In genomic region chr17:5467416-5467815, GRCh38 we compare ENCODE assay signal across 8 cellular contexts. TPM values are rescaled to one million over a fixed set of nuclear protein-coding genes. Genes with fewer than 3 reads are reported as not detected.
DNase-seq lines count a peak whose midpoint lies in the region; ATAC-seq and TF ChIP-seq lines count a peak whose summit lies in the region.

No MANE protein-coding gene starts in this region.

- H3K4me2 ChIP-seq in neuronal stem cell (ENCODE audit: insufficient read depth, low read length, poor library complexity, severe bottlenecking) = peak overlapping the region; percentile 63

- H3K36me3 ChIP-seq in Caco-2 (ENCODE audit: control insufficient read depth, insufficient read depth, low read length) = no peaks in the 10 kb centered on the region
- H3K36me3 ChIP-seq in ectodermal cell (ENCODE audit: control insufficient read depth, insufficient read depth, low read length) = no peaks in the 10 kb centered on the region
- H3K36me3 ChIP-seq in neuronal stem cell (replicated peaks in 1 of 2; ENCODE audit: control insufficient read depth in 2 of 2, insufficient read depth in 2 of 2, low read length in 2 of 2) = peaks cover 4 to 55% of the 10 kb centered on the region in 2 donors

- peak overlapping the region; percentile 9 for H2AFZ ChIP-seq in neuronal stem cell (ENCODE audit: low read length)

- 4 to 5% methylated on average over 8 of the region's 8 CpGs for WGBS in ectodermal cell, 2 experiments
- WGBS in neuronal stem cell (ENCODE audit: extremely low coverage in 2 of 2, insufficient read length in 2 of 2, insufficient replicate concordance in 1 of 2), 2 donors = no CpG with 5 or more reads among the region's 8 CpGs

- BruUV-seq in Caco-2 (replicated peaks; lab: Mats Ljungman, UMichigan) = no TSS peak

- no peak overlapping the region for H4K91ac ChIP-seq in neuronal stem cell (ENCODE audit: low read depth, low read length, poor library complexity)

- no peak overlapping the region for H3K27ac ChIP-seq in ectodermal cell (ENCODE audit: insufficient read depth, low read depth, low read length, poor library complexity, severe bottlenecking)
- H3K27ac ChIP-seq in neuronal stem cell (replicated peaks; ENCODE audit: low read length) = no peak overlapping the region

- no peaks in the 10 kb centered on the region for H3K9me3 Mint-ChIP-seq in Caco-2 (ENCODE audit: unreplicated experiment)

- peaks cover 14% of the 10 kb centered on the region for H3K4me1 Mint-ChIP-seq in Caco-2 (ENCODE audit: low read depth, unreplicated experiment)

- no peaks in the 10 kb centered on the region for H3K9me3 ChIP-seq in Caco-2
- H3K9me3 ChIP-seq in ectodermal cell (ENCODE audit: control insufficient read depth, low read length) = no peaks in the 10 kb centered on the region
- no peaks in the 10 kb centered on the region for H3K9me3 ChIP-seq in neuronal stem cell (replicated peaks in 1 of 2; ENCODE audit: control insufficient read depth in 2 of 2, insufficient read depth in 1 of 2, low read depth in 1 of 2, low read length in 2 of 2)

- H3K27me3 ChIP-seq in Caco-2 (replicated peaks; ENCODE audit: control insufficient read depth, insufficient read depth, low read length) = no peaks in the 10 kb centered on the region
- H3K27me3 ChIP-seq in ectodermal cell (ENCODE audit: control insufficient read depth, insufficient read depth, low read length, poor library complexity, severe bottlenecking) = no peaks in the 10 kb centered on the region
- no peaks in the 10 kb centered on the region for H3K27me3 ChIP-seq in neuronal stem cell (ENCODE audit: control insufficient read depth in 3 of 3, insufficient read depth in 3 of 3, low read depth in 1 of 3, low read length in 3 of 3)

- H3K4me3 ChIP-seq in Caco-2 (ENCODE audit: low read depth, low read length) (peak overlapping the region; percentile 76), ectodermal cell (ENCODE audit: insufficient read depth, low read depth, low read length) (peak overlapping the region; percentile 90), neuronal stem cell (ENCODE audit: low read length in 2 of 2) (peak overlapping the region; percentile 92 to 95)

- no peak overlapping the region for H2AK5ac ChIP-seq in neuronal stem cell (ENCODE audit: low read depth, low read length)

- peak overlapping the region; percentile 46 for H3K27ac Mint-ChIP-seq in Caco-2 (ENCODE audit: unreplicated experiment)

- DNase-seq in Caco-2 (no peak), NCI-H226 (peak; percentile 37), neuronal stem cell (ENCODE audit: low spot score) (no peak), NCI-H187 treated with DMSO at 0.1 percent for 48 hours (lab: John Stamatoyannopoulos, UW) (no peak)
- no peak for DNase-seq in NK-92 treated with Interleukin-12 subunit alpha and Interleukin-12 subunit beta, amount 100 ng/mL, for 24 hours (lab: John Stamatoyannopoulos, UW)

- peaks cover 7% of the 10 kb centered on the region for H3K79me1 ChIP-seq in neuronal stem cell (ENCODE audit: low read depth, low read length)

- H4K8ac ChIP-seq in neuronal stem cell (ENCODE audit: low read depth, low read length) = no peak overlapping the region

- no peak overlapping the region for H3K9ac ChIP-seq in neuronal stem cell (ENCODE audit: low read depth, low read length, poor library complexity)

- H3K18ac ChIP-seq in neuronal stem cell (ENCODE audit: low read length) = no peak overlapping the region

- ATAC-seq in GM18858 (IDR thresholded peaks at IDR 0.05; ENCODE audit: unreplicated experiment) = no peak
- ATAC-seq in GM19467 (IDR thresholded peaks at IDR 0.05; ENCODE audit: unreplicated experiment) = no peak

- CTCF ChIA-PET in Caco-2 (lab: Charles Lee) = interaction anchor here (0.6 to 1.4 kb wide), 2 partner anchors 28 to 36 kb away, joined by 4 to 5 read pairs; no protein-coding TSS in a partner anchor

- no peak overlapping the region for H2BK120ac ChIP-seq in neuronal stem cell (ENCODE audit: low read depth, low read length)

- H3K23ac ChIP-seq in neuronal stem cell (ENCODE audit: low read depth, low read length, poor library complexity) = no peak overlapping the region

- no peaks in the 10 kb centered on the region for H3K27me3 Mint-ChIP-seq in Caco-2 (ENCODE audit: insufficient read depth, unreplicated experiment)

- POLR2A ChIA-PET in Caco-2 (lab: Charles Lee) = no interaction called here

- peaks cover 13% of the 10 kb centered on the region for H3K36me3 Mint-ChIP-seq in Caco-2 (ENCODE audit: insufficient read depth, unreplicated experiment)

- H3K4ac ChIP-seq in neuronal stem cell (ENCODE audit: low read length) = no peak overlapping the region

- intact Hi-C loops in Caco-2 (cut with micrococcal nuclease; ENCODE audit: unreplicated experiment) = loop anchor here (1.0 kb wide), 1 partner anchor 19 kb away; the partner anchor contains the start of genes DERL2 and MIS12

- no peaks in the 10 kb centered on the region for H3K4me1 ChIP-seq in Caco-2
- peaks cover 6% of the 10 kb centered on the region for H3K4me1 ChIP-seq in ectodermal cell (ENCODE audit: control insufficient read depth, insufficient read depth, low read length)
- peaks cover 0 to 6% of the 10 kb centered on the region in 2 donors for H3K4me1 ChIP-seq in neuronal stem cell (ENCODE audit: control insufficient read depth in 2 of 2, insufficient read depth in 1 of 2, low read depth in 1 of 2, low read length in 2 of 2)

- H2BK15ac ChIP-seq in neuronal stem cell (ENCODE audit: low read length) = no peak overlapping the region

- TF ChIP-seq CTCF in Caco-2 (IDR thresholded peaks at IDR 0.05; ENCODE audit: insufficient read depth in 1 of 2, low read depth in 1 of 2, low read length in 1 of 2, severe bottlenecking in 1 of 2, unreplicated experiment in 1 of 2) = no peak

- no peak overlapping the region for H2BK12ac ChIP-seq in neuronal stem cell (ENCODE audit: low read length)

- no peak overlapping the region for H2BK5ac ChIP-seq in neuronal stem cell (ENCODE audit: low read length)

- H3K4me3 Mint-ChIP-seq in Caco-2 (ENCODE audit: unreplicated experiment) = peak overlapping the region; percentile 91

- no peak overlapping the region for H3K14ac ChIP-seq in neuronal stem cell (ENCODE audit: low read length)

RNA-seq across cellular contexts. Expression of gene DHX33, which starts 1.4 kb away (rescaled TPM):
- total RNA-seq in Caco-2 (2022) = 15.5 and 17.1 TPM in 2 replicates
- polyA plus RNA-seq in ectodermal cell (2013, experiment 1 of 4) = 31.9 TPM
- 39.4 TPM for polyA plus RNA-seq in ectodermal cell (2013, experiment 2 of 4)
- polyA plus RNA-seq in ectodermal cell (2013, experiment 3 of 4) = 24.4 TPM
- polyA plus RNA-seq in ectodermal cell (2013, experiment 4 of 4) = 27.7 TPM
- 14.3 TPM for polyA plus RNA-seq in neuronal stem cell (2013, experiment 1 of 2)
- 14.9 TPM for polyA plus RNA-seq in neuronal stem cell (2013, experiment 2 of 2)

RNA-seq across cellular contexts. Expression of gene DERL2, which starts 18.6 kb away (rescaled TPM):
- 34.1 and 34.9 TPM in 2 replicates for total RNA-seq in Caco-2 (2022)
- 56.7 TPM for polyA plus RNA-seq in ectodermal cell (2013, experiment 1 of 4)
- polyA plus RNA-seq in ectodermal cell (2013, experiment 2 of 4) = 65.2 TPM
- polyA plus RNA-seq in ectodermal cell (2013, experiment 3 of 4) = 49.1 TPM
- 54.3 TPM for polyA plus RNA-seq in ectodermal cell (2013, experiment 4 of 4)
- polyA plus RNA-seq in neuronal stem cell (2013, experiment 1 of 2) = 19.3 TPM
- 21.1 TPM for polyA plus RNA-seq in neuronal stem cell (2013, experiment 2 of 2)

RNA-seq across cellular contexts. Expression of gene MIS12, which starts 18.9 kb away (rescaled TPM):
- 11.7 and 13.9 TPM in 2 replicates for total RNA-seq in Caco-2 (2022)
- 32.9 TPM for polyA plus RNA-seq in ectodermal cell (2013, experiment 1 of 4)
- 36.7 TPM for polyA plus RNA-seq in ectodermal cell (2013, experiment 2 of 4)
- 34.1 TPM for polyA plus RNA-seq in ectodermal cell (2013, experiment 3 of 4)
- 33.9 TPM for polyA plus RNA-seq in ectodermal cell (2013, experiment 4 of 4)
- polyA plus RNA-seq in neuronal stem cell (2013, experiment 1 of 2) = 24.0 TPM
- polyA plus RNA-seq in neuronal stem cell (2013, experiment 2 of 2) = 25.1 TPM

RNA-seq across cellular contexts. Expression of gene C1QBP, which starts 28.5 kb away (rescaled TPM):
- 129 and 149 TPM in 2 replicates for total RNA-seq in Caco-2 (2022)
- polyA plus RNA-seq in ectodermal cell (2013, experiment 1 of 4) = 298 TPM
- 276 TPM for polyA plus RNA-seq in ectodermal cell (2013, experiment 2 of 4)
- 209 TPM for polyA plus RNA-seq in ectodermal cell (2013, experiment 3 of 4)
- 226 TPM for polyA plus RNA-seq in ectodermal cell (2013, experiment 4 of 4)
- 125 TPM for polyA plus RNA-seq in neuronal stem cell (2013, experiment 1 of 2)
- polyA plus RNA-seq in neuronal stem cell (2013, experiment 2 of 2) = 124 TPM

RNA-seq across cellular contexts. Expression of gene RPAIN, which starts 47.4 kb away (rescaled TPM):
- 30.5 and 36.5 TPM in 2 replicates for total RNA-seq in Caco-2 (2022)
- polyA plus RNA-seq in ectodermal cell (2013, experiment 1 of 4) = 86.7 TPM
- 88.1 TPM for polyA plus RNA-seq in ectodermal cell (2013, experiment 2 of 4)
- 71.2 TPM for polyA plus RNA-seq in ectodermal cell (2013, experiment 3 of 4)
- 69.4 TPM for polyA plus RNA-seq in ectodermal cell (2013, experiment 4 of 4)
- 63.2 TPM for polyA plus RNA-seq in neuronal stem cell (2013, experiment 1 of 2)
- polyA plus RNA-seq in neuronal stem cell (2013, experiment 2 of 2) = 62.0 TPM
